ENCODE assay signal across 12 cellular contexts in the genomic region with DNA sequence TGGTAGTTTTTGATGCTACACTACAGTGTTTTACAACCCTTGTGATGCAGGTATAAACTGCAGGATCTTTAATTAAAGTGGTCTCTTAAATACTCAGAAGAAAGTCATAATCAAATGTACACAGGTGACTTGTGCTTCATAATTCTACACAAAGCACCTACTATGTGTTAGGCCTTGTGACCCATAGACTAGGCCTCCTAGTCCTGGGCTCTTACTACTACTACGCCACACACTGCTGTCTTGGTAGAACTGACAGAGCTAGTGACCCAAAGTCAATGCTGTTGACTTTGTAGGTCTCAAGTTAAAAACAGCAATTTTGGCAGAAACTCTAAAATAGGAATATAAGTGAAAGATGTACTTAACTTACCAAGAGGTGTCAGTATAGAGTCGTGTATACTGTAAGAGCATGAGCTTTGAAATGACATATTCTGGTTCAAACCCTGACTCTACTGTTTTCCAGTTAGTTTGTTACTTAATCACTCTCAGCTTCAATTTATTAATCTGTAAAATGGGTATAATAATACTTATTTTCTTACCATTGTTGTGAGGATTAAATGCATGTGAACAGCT. TPM values are rescaled to one million over a fixed set of nuclear protein-coding genes. Genes with fewer than 3 reads are reported as not detected.
A peak's percentile ranks its signal among the peaks of the same experiment; 100 is the strongest.
DNase-seq lines count a peak whose midpoint lies in the region; ATAC-seq and TF ChIP-seq lines count a peak whose summit lies in the region.
"Had no signal": no experiment of that assay in that cellular context is flagged by ENCODE, and none has a peak within 500 bp of the region (broad histone marks: within the 10 kb centered on the region; RNA-seq: fewer than 3 reads in every experiment).

No MANE protein-coding gene starts in this region.

- DNase-seq in activated CD8-positive, alpha-beta T cell treated with anti-CD3 and anti-CD28 coated beads for 36 hours, result no peak
- DNase-seq in activated CD8-positive, alpha-beta T cell treated with anti-CD3 and anti-CD28 coated beads, Interleukin-2, amount 10 ng/mL, durations not matched to agents 7 days and 5 days, result no peak
- peak; percentile 13 for DNase-seq in NCI-H69 (lab: John Stamatoyannopoulos, UW)
- DNase-seq in cerebellar cortex (ENCODE audit: low spot score), result peak; percentile 5
- DNase-seq in smooth muscle cell (lab: John Stamatoyannopoulos, UW; ENCODE audit: unreplicated experiment), result no peak
- DNase-seq in anterior cingulate cortex (lab: John Stamatoyannopoulos, UW), result no peak
- no peak for DNase-seq in lower lobe of right lung
- DNase-seq: naive thymus-derived CD8-positive, alpha-beta T cell; stimulated activated CD4-positive, alpha-beta T cell treated with anti-CD3 and anti-CD28 coated beads, Interleukin-4, amount 100 ng/mL, for 1 hour had no signal

- no peaks in the 10 kb centered on the region for H4K20me1 ChIP-seq in smooth muscle cell (ENCODE audit: low read depth)

- CTCF ChIA-PET in activated CD8-positive, alpha-beta T cell treated with anti-CD3 and anti-CD28 coated beads for 36 hours (lab: Charles Lee), result interaction anchor here (0.6 to 0.9 kb wide), 2 partner anchors 13 to 143 kb away, joined by 3 read pairs; no protein-coding TSS in a partner anchor
- CTCF ChIA-PET in activated CD8-positive, alpha-beta T cell treated with anti-CD3 and anti-CD28 coated beads, Interleukin-2, amount 10 ng/mL, durations not matched to agents 7 days and 5 days (lab: Charles Lee), result interaction anchor here (0.7 to 1.1 kb wide), 3 partner anchors 9 to 128 kb away, joined by 3 read pairs; no protein-coding TSS in a partner anchor

- no peaks in the 10 kb centered on the region for H3K36me3 Mint-ChIP-seq in activated CD8-positive, alpha-beta T cell treated with anti-CD3 and anti-CD28 coated beads for 36 hours (ENCODE audit: low read depth)
- H3K36me3 Mint-ChIP-seq in activated CD8-positive, alpha-beta T cell treated with anti-CD3 and anti-CD28 coated beads, Interleukin-2, amount 10 ng/mL, durations not matched to agents 7 days and 5 days (ENCODE audit: low read depth), result no peaks in the 10 kb centered on the region
- H3K36me3 Mint-ChIP-seq: naive thymus-derived CD8-positive, alpha-beta T cell had no signal

- H3K79me2 ChIP-seq in smooth muscle cell (ENCODE audit: low read depth), result no peaks in the 10 kb centered on the region

- intact Hi-C loops in activated CD8-positive, alpha-beta T cell treated with anti-CD3 and anti-CD28 coated beads for 36 hours (cut with micrococcal nuclease), result loop anchor here (10.0 kb wide), 1 partner anchor 145 kb away; no protein-coding TSS in a partner anchor
- intact Hi-C loops in lower lobe of right lung (cut with DNase I), result no loop called here

- H3K36me3 ChIP-seq in smooth muscle cell (ENCODE audit: low read depth) (no peaks in the 10 kb centered on the region), lower lobe of right lung (no peaks in the 10 kb centered on the region)

- H3K4me1 ChIP-seq in smooth muscle cell (ENCODE audit: low read depth), result peaks cover 10% of the 10 kb centered on the region
- H3K4me1 ChIP-seq in lower lobe of right lung, result no peaks in the 10 kb centered on the region
- H3K4me1 ChIP-seq: body of pancreas had no signal

- POLR2A ChIA-PET in activated CD8-positive, alpha-beta T cell treated with anti-CD3 and anti-CD28 coated beads for 36 hours (lab: Charles Lee), result interaction anchor here (0.6 kb wide), 1 partner anchor 66 kb away, joined by 3 read pairs; no protein-coding TSS in a partner anchor
- POLR2A ChIA-PET in activated CD8-positive, alpha-beta T cell treated with anti-CD3 and anti-CD28 coated beads, Interleukin-2, amount 10 ng/mL, durations not matched to agents 7 days and 5 days (lab: Charles Lee), result no interaction called here

- H3K27ac Mint-ChIP-seq in activated CD8-positive, alpha-beta T cell treated with anti-CD3 and anti-CD28 coated beads for 36 hours, result no peak overlapping the region
- H3K27ac Mint-ChIP-seq in activated CD8-positive, alpha-beta T cell treated with anti-CD3 and anti-CD28 coated beads, Interleukin-2, amount 10 ng/mL, durations not matched to agents 7 days and 5 days, result no peak overlapping the region

- no peaks in the 10 kb centered on the region for H3K4me1 Mint-ChIP-seq in activated CD8-positive, alpha-beta T cell treated with anti-CD3 and anti-CD28 coated beads for 36 hours (ENCODE audit: low read depth)
- H3K4me1 Mint-ChIP-seq in activated CD8-positive, alpha-beta T cell treated with anti-CD3 and anti-CD28 coated beads, Interleukin-2, amount 10 ng/mL, durations not matched to agents 7 days and 5 days (ENCODE audit: low read depth), result no peaks in the 10 kb centered on the region
- H3K4me1 Mint-ChIP-seq: naive thymus-derived CD8-positive, alpha-beta T cell had no signal

- H3K27me3 ChIP-seq in smooth muscle cell (ENCODE audit: low read depth) (no peaks in the 10 kb centered on the region), lower lobe of right lung (ENCODE audit: low read depth) (no peaks in the 10 kb centered on the region)
- H3K27me3 ChIP-seq: body of pancreas had no signal

- H3K27ac ChIP-seq in smooth muscle cell (ENCODE audit: low read depth) (peak overlapping the region; percentile 90), lower lobe of right lung (no peak overlapping the region)
- H3K27ac ChIP-seq: body of pancreas, HL-60 had no signal

- no peak overlapping the region for H3K9ac ChIP-seq in smooth muscle cell (ENCODE audit: low read depth)

- H2AFZ ChIP-seq in smooth muscle cell (ENCODE audit: low read depth), result peak overlapping the region; percentile 63

- H3K4me2 ChIP-seq in smooth muscle cell, result peak overlapping the region; percentile 73

- WGBS in smooth muscle cell (ENCODE audit: low lambda C conversion rate), result 75% methylated on average over 2 of the region's 2 CpGs

- no peaks in the 10 kb centered on the region for H3K9me3 ChIP-seq in smooth muscle cell (replicated peaks; ENCODE audit: low read depth)
- no peaks in the 10 kb centered on the region for H3K9me3 ChIP-seq in lower lobe of right lung
- H3K9me3 ChIP-seq: body of pancreas had no signal

- H3F3A ChIP-seq in smooth muscle cell (ENCODE audit: low read depth), result peaks cover 3% of the 10 kb centered on the region

- no peaks in the 10 kb centered on the region for H3K9me3 Mint-ChIP-seq in activated CD8-positive, alpha-beta T cell treated with anti-CD3 and anti-CD28 coated beads for 36 hours
- no peaks in the 10 kb centered on the region for H3K9me3 Mint-ChIP-seq in activated CD8-positive, alpha-beta T cell treated with anti-CD3 and anti-CD28 coated beads, Interleukin-2, amount 10 ng/mL, durations not matched to agents 7 days and 5 days (ENCODE audit: insufficient read depth)
- H3K9me3 Mint-ChIP-seq: naive thymus-derived CD8-positive, alpha-beta T cell had no signal

- H3K4me3 ChIP-seq in smooth muscle cell (no peak overlapping the region), lower lobe of right lung (no peak overlapping the region)
- H3K4me3 ChIP-seq: body of pancreas had no signal

- H3K4me3 Mint-ChIP-seq in activated CD8-positive, alpha-beta T cell treated with anti-CD3 and anti-CD28 coated beads for 36 hours, result no peak overlapping the region
- no peak overlapping the region for H3K4me3 Mint-ChIP-seq in activated CD8-positive, alpha-beta T cell treated with anti-CD3 and anti-CD28 coated beads, Interleukin-2, amount 10 ng/mL, durations not matched to agents 7 days and 5 days
- H3K4me3 Mint-ChIP-seq: naive thymus-derived CD8-positive, alpha-beta T cell had no signal

- ATAC-seq in activated CD8-positive, alpha-beta T cell treated with anti-CD3 and anti-CD28 coated beads for 36 hours, result peak; percentile 39
- ATAC-seq in activated CD8-positive, alpha-beta T cell treated with anti-CD3 and anti-CD28 coated beads, Interleukin-2, amount 10 ng/mL, durations not matched to agents 7 days and 5 days, result no peak
- ATAC-seq in lower lobe of right lung (no peak), HG03280 (IDR thresholded peaks at IDR 0.05; ENCODE audit: unreplicated experiment) (no peak)
- ATAC-seq: naive thymus-derived CD8-positive, alpha-beta T cell had no signal

- H3K27me3 Mint-ChIP-seq in activated CD8-positive, alpha-beta T cell treated with anti-CD3 and anti-CD28 coated beads for 36 hours, result peaks cover 8% of the 10 kb centered on the region
- H3K27me3 Mint-ChIP-seq in activated CD8-positive, alpha-beta T cell treated with anti-CD3 and anti-CD28 coated beads, Interleukin-2, amount 10 ng/mL, durations not matched to agents 7 days and 5 days (ENCODE audit: low read depth), result peaks cover 3% of the 10 kb centered on the region

- no peak for TF ChIP-seq CTCF in activated CD8-positive, alpha-beta T cell treated with anti-CD3 and anti-CD28 coated beads for 36 hours (IDR thresholded peaks at IDR 0.05)
- TF ChIP-seq CTCF in smooth muscle cell (IDR thresholded peaks at IDR 0.05; ENCODE audit: borderline replicate concordance, insufficient read depth, poor library complexity, severe bottlenecking) (no peak), lower lobe of right lung (IDR thresholded peaks at IDR 0.05) (no peak)

RNA-seq across cellular contexts. Expression of a gene that starts 48.6 kb away (rescaled TPM):
- total RNA-seq in activated CD8-positive, alpha-beta T cell treated with anti-CD3 and anti-CD28 coated beads for 36 hours, result 10 to 100 TPM; 35.1 to 36.8 TPM
- total RNA-seq in activated CD8-positive, alpha-beta T cell treated with anti-CD3 and anti-CD28 coated beads, Interleukin-2, amount 10 ng/mL, durations not matched to agents 7 days and 5 days, result 10 to 100 TPM; 38.3 to 39.3 TPM
- total RNA-seq in smooth muscle cell, result 140 and 166 TPM in 2 replicates
- polyA plus RNA-seq in smooth muscle cell, result 54.2 and 56.5 TPM in 2 replicates
- total RNA-seq in lower lobe of right lung, result 53.0 TPM

Comparison
In these comparisons a context has a peak if more than half of its experiments do, and no peak if none do; other contexts are left out.
1. DNase-seq: peak in NCI-H69 (single experiment) and cerebellar cortex (single experiment); none in activated CD8-positive, alpha-beta T cell treated with anti-CD3 and anti-CD28 coated beads for 36 hours (single experiment), activated CD8-positive, alpha-beta T cell treated with anti-CD3 and anti-CD28 coated beads, Interleukin-2, amount 10 ng/mL, durations not matched to agents 7 days and 5 days (single experiment), smooth muscle cell (single experiment), anterior cingulate cortex (0 of 58) and lower lobe of right lung (single experiment).